In the genomic region with DNA sequence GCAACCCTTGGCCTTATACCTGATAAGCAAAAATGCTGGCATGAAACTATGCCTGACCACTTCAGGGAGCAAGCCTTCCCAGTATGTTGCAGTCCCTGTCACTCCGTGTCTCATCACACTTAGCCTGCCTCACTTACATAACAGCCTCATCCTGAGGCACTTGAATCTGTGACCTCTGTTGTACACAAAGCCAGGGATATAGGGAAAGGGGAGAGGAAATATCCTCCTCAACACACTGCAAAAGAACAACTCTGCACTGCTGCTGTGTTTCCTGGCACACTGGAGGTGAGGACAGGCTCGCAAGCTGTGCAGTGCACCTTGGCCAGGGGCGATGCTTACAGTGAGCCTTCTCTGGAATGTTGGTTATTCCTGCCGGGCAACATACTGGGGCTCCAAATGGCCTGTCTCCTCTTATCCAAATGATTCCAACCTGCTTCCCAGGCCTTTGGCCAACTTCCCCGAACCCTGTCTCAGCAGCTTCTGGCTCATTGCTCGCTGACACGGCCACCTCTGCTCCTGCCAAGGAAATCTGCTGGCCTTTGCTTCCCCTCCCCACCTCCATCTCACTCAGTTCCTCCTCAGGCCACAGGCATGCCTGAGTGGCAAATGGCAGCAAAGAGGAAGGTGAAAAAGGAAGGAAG, we compare ENCODE assay signal across 14 cellular contexts.
DNase-seq lines count a peak whose midpoint lies in the region; TF ChIP-seq lines count a peak whose summit lies in the region.
"Had no signal": no experiment of that assay in that cellular context is flagged by ENCODE, and none has a peak within 500 bp of the region (broad histone marks: within the 10 kb centered on the region; RNA-seq: fewer than 3 reads in every experiment).

No MANE protein-coding gene starts in this region.

- no peaks in the 10 kb centered on the region for H3K9me3 ChIP-seq in hepatocyte (ENCODE audit: low read depth)
- H3K9me3 ChIP-seq: suprapubic skin had no signal

- peaks cover 16% of the 10 kb centered on the region for H3K4me1 ChIP-seq in hepatocyte (ENCODE audit: insufficient read depth)

- peaks cover 49% of the 10 kb centered on the region for H3K4me1 Mint-ChIP-seq in brain

- H3K27me3 Mint-ChIP-seq in brain, result no peaks in the 10 kb centered on the region
- H3K27me3 Mint-ChIP-seq: activated CD8-positive, alpha-beta T cell treated with anti-CD3 and anti-CD28 coated beads for 36 hours; CD8-positive, alpha-beta memory T cell had no signal

- no peaks in the 10 kb centered on the region for H3K9me3 Mint-ChIP-seq in brain
- H3K9me3 Mint-ChIP-seq: activated CD8-positive, alpha-beta T cell treated with anti-CD3 and anti-CD28 coated beads for 36 hours; CD8-positive, alpha-beta memory T cell; immature natural killer cell had no signal

- peak overlapping the region; percentile 40 for H2AFZ ChIP-seq in hepatocyte

- H3K4me3 Mint-ChIP-seq in brain, result no peak overlapping the region
- H3K4me3 Mint-ChIP-seq: activated CD8-positive, alpha-beta T cell treated with anti-CD3 and anti-CD28 coated beads for 36 hours; CD8-positive, alpha-beta memory T cell; immature natural killer cell had no signal

- H3K4me3 ChIP-seq in LNCaP clone FGC (ENCODE audit: low read depth, low read length) (no peak overlapping the region), hepatocyte (no peak overlapping the region)
- H3K4me3 ChIP-seq: suprapubic skin had no signal

- DNase-seq in LNCaP clone FGC (ENCODE audit: low read depth), result peak; percentile 40
- peak; percentile 19 for DNase-seq in hepatocyte (ENCODE audit: low spot score)
- peak; percentile 75 for DNase-seq in retina
- no peak for DNase-seq in SK-N-DZ (ENCODE audit: low spot score)
- no peak for DNase-seq in T-helper 9 cell
- DNase-seq in HCEC 1CT, result no peak
- DNase-seq in stimulated activated CD4-positive, alpha-beta T cell treated with anti-CD3 and anti-CD28 coated beads, Interleukin-4, amount 100 ng/mL, for 1 hour, result no peak
- DNase-seq: activated CD8-positive, alpha-beta T cell treated with anti-CD3 and anti-CD28 coated beads for 36 hours; amniotic stem cell; CD8-positive, alpha-beta memory T cell; immature natural killer cell; NCI-H1092 treated with DMSO at 0.1 percent for 48 hours had no signal

- no peaks in the 10 kb centered on the region for H3K79me2 ChIP-seq in hepatocyte

- H3K36me3 ChIP-seq in hepatocyte (replicated peaks; ENCODE audit: insufficient read depth, low read depth), result no peaks in the 10 kb centered on the region
- H3K36me3 ChIP-seq: suprapubic skin had no signal

- peak overlapping the region in 4 of 5 experiments; percentile 14 to 65 (median 44) for H3K27ac Mint-ChIP-seq in brain
- H3K27ac Mint-ChIP-seq: activated CD8-positive, alpha-beta T cell treated with anti-CD3 and anti-CD28 coated beads for 36 hours had no signal

- TF ChIP-seq CTCF in LNCaP clone FGC (IDR thresholded peaks at IDR 0.05; ENCODE audit: control insufficient read depth, extremely low read depth, insufficient read depth), result no peak
- TF ChIP-seq CTCF in brain (conservative IDR thresholded peaks at IDR 0.05), result no peak
- no peak for TF ChIP-seq CTCF in hepatocyte (IDR thresholded peaks at IDR 0.05; ENCODE audit: poor library complexity)

- H3K27me3 ChIP-seq in hepatocyte, result no peaks in the 10 kb centered on the region
- H3K27me3 ChIP-seq: suprapubic skin had no signal

- H3K9me2 ChIP-seq in hepatocyte (replicated peaks; ENCODE audit: insufficient read depth), result no peaks in the 10 kb centered on the region

- no peak overlapping the region for H3K4me2 ChIP-seq in hepatocyte

- no peaks in the 10 kb centered on the region for H3K36me3 Mint-ChIP-seq in brain
- H3K36me3 Mint-ChIP-seq: immature natural killer cell had no signal

- no peaks in the 10 kb centered on the region for H4K20me1 ChIP-seq in hepatocyte (ENCODE audit: insufficient read depth, poor library complexity, severe bottlenecking)

- peak overlapping the region; percentile 5 for H3K27ac ChIP-seq in hepatocyte
- H3K27ac ChIP-seq: suprapubic skin had no signal

- WGBS in hepatocyte (ENCODE audit: low lambda C conversion rate, missing lambda C conversion rate), result 62% methylated on average over 7 of the region's 7 CpGs

Comparison
In these comparisons a context has a peak if more than half of its experiments do, and no peak if none do; other contexts are left out.
1. DNase-seq: peak in LNCaP clone FGC (single experiment), hepatocyte (single experiment) and retina (single experiment); none in SK-N-DZ (single experiment), T-helper 9 cell (single experiment), HCEC 1CT (single experiment) and stimulated activated CD4-positive, alpha-beta T cell treated with anti-CD3 and anti-CD28 coated beads, Interleukin-4, amount 100 ng/mL, for 1 hour (single experiment).